Comparison of ENCODE assay signal across 15 cellular contexts in the genomic region with DNA sequence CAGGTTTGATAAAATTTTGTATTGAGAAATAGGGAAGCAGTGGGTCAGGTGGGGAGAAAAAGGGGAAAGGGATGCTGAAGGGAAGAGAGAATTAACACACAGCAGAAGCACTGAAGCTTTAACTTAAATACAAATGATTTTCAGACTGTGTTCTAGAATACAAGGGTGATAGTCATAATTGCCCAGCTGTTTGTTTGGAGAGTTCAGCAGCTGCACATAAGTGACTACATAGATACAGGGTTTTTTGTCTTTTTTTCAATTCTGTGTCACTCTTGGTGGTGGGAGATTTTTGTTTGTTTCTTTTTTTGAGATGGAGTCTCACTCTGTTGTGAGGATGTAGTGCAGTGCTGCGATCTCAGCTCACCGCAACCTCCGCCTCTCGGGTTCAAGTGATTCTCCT.
A peak's percentile ranks its signal among the peaks of the same experiment; 100 is the strongest.
DNase-seq lines count a peak whose midpoint lies in the region; ATAC-seq and TF ChIP-seq lines count a peak whose summit lies in the region.
"Had no signal": no experiment of that assay in that cellular context is flagged by ENCODE, and none has a peak within 500 bp of the region (broad histone marks: within the 10 kb centered on the region; RNA-seq: fewer than 3 reads in every experiment).

No MANE protein-coding gene starts in this region.

- peaks cover 33% of the 10 kb centered on the region for H3K4me1 Mint-ChIP-seq in neural crest cell
- H3K4me1 Mint-ChIP-seq: CD14-positive monocyte had no signal

- peaks cover 9% of the 10 kb centered on the region for H3K9me3 Mint-ChIP-seq in neural crest cell
- H3K9me3 Mint-ChIP-seq: GM23338 had no signal

- peak in 1 of 61 donors; percentile 14 for DNase-seq in caudate nucleus (lab: John Stamatoyannopoulos, UW)
- DNase-seq in inferior parietal cortex (ENCODE audit: extremely low spot score) = peak; percentile 27
- DNase-seq in neural crest cell (ENCODE audit: low read depth, low spot score) = no peak
- no peak for DNase-seq in stimulated activated CD4-positive, alpha-beta T cell treated with anti-CD3 and anti-CD28 coated beads, Interleukin-4, amount 100 ng/mL, for 4 hours
- DNase-seq in GM19240 (ENCODE audit: insufficient read length, low spot score) = no peak
- DNase-seq: CD8-positive, alpha-beta T cell; COR-L47; DMS153; GF-D8; H7 had no signal

- no peak overlapping the region for H3K4me3 Mint-ChIP-seq in neural crest cell
- H3K4me3 Mint-ChIP-seq: CD14-positive monocyte; CD8-positive, alpha-beta T cell; GM23338 had no signal

- ATAC-seq in GM21825 (IDR thresholded peaks at IDR 0.05; ENCODE audit: unreplicated experiment) = no peak
- ATAC-seq: A549; CD8-positive, alpha-beta T cell; GM23338 had no signal

- no peaks in the 10 kb centered on the region for H3K36me3 Mint-ChIP-seq in neural crest cell (ENCODE audit: low read depth)
- H3K36me3 Mint-ChIP-seq: CD14-positive monocyte; CD8-positive, alpha-beta T cell had no signal

- TF ChIP-seq CTCF in neural crest cell (conservative IDR thresholded peaks at IDR 0.05) = no peak

- H3K27ac ChIP-seq in caudate nucleus (ENCODE audit: low read depth, low read length) (peak overlapping the region; percentile 66), temporal lobe (ENCODE audit: low read depth, low read length) (peak overlapping the region; percentile 23)
- H3K27ac ChIP-seq: A549 had no signal

- H3K27me3 Mint-ChIP-seq in neural crest cell (ENCODE audit: low read depth) = no peaks in the 10 kb centered on the region

- H3K27ac Mint-ChIP-seq in neural crest cell (ENCODE audit: unreplicated experiment) = peak overlapping the region; percentile 71
- H3K27ac Mint-ChIP-seq: CD8-positive, alpha-beta T cell; GM23338 had no signal
